ENCODE assay signal across 1 cellular context in genomic region chr7:100866721-100867039, GRCh38.
TF ChIP-seq lines count a peak whose summit lies in the region.

No MANE protein-coding gene starts in this region.

TF ChIP-seq in GM23338, 12 proteins besides CTCF, POLR2A, EP300 and RAD21 (continued from another document):
- no peak for TF ChIP-seq ZNF462 (CRISPR knock-in tag; IDR thresholded peaks at IDR 0.05)
- TF ChIP-seq EZH2 (IDR thresholded peaks at IDR 0.05; ENCODE audit: low read depth, unreplicated experiment) = no peak
- no peak for TF ChIP-seq NANOG (IDR thresholded peaks at IDR 0.05; ENCODE audit: borderline replicate concordance)
